Comparison of ENCODE assay signal across 8 cellular contexts in the genomic region with DNA sequence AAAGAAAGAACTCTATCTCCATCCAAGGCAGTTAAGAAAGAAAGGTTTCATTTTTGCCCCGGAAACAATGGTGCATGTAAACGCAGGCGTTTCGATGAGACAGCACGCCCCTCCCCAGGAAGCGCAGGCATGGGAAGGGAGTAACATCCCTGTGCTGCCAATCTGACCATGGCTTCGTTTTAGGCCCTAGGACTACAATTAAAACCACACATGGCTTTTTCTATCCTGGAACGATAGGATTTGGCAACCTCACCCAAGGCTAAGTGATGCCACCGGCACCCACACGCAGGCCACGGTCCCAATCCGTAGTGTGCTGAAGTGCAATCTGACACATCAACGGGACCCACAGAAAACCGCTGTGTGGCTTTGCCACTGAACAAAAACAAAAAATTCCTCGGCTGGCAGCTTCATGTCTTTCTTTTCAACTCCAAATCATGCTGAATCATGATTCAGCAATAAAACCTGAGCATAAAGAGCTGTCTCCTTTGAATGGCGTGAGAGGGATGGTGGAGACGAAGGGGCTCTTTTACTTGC. TPM values are rescaled to one million over a fixed set of nuclear protein-coding genes. Genes with fewer than 3 reads are reported as not detected.
DNase-seq lines count a peak whose midpoint lies in the region; ATAC-seq and TF ChIP-seq lines count a peak whose summit lies in the region.

No MANE protein-coding gene starts in this region.

- no peak overlapping the region for H2AFZ ChIP-seq in ACC112 (ENCODE audit: low read length, unreplicated experiment)
- no peak overlapping the region for H2AFZ ChIP-seq in OCI-LY7 (ENCODE audit: low read length)

- no peaks in the 10 kb centered on the region; the same call in 1 of the 2 replicates for H4K20me1 ChIP-seq in OCI-LY7 (ENCODE audit: insufficient read depth, low read length)

- no peaks in the 10 kb centered on the region for H3K27me3 ChIP-seq in ACC112 (ENCODE audit: insufficient read depth, low read length)

- POLR2A ChIA-PET in OCI-LY7 (lab: Charles Lee), result no interaction called here

- no peaks in the 10 kb centered on the region for H3K9me3 ChIP-seq in OCI-LY7 (ENCODE audit: low read length)

- peaks cover 78% of the 10 kb centered on the region for H3K79me2 ChIP-seq in ACC112 (ENCODE audit: control insufficient read depth, insufficient read depth, low read length, unreplicated experiment)
- peaks cover 93% of the 10 kb centered on the region for H3K79me2 ChIP-seq in OCI-LY7 (ENCODE audit: insufficient read depth, low read depth, low read length)

- no peaks in the 10 kb centered on the region for H3K27me3 Mint-ChIP-seq in naive B cell

- no peaks in the 10 kb centered on the region for H3K9me3 Mint-ChIP-seq in naive B cell

- no peak for ATAC-seq in naive B cell (ENCODE audit: low read depth in 2 of 2)
- no peak for ATAC-seq in GM18511 (IDR thresholded peaks at IDR 0.05; ENCODE audit: unreplicated experiment)

- CTCF ChIA-PET in OCI-LY7 (lab: Charles Lee; ENCODE audit: unreplicated experiment), result no interaction called here

- H3K27ac Mint-ChIP-seq in naive B cell, result peak overlapping the region in 4 of 6 donors; percentile 13 to 85 (median 58)

- H3K4me3 Mint-ChIP-seq in naive B cell, result peak overlapping the region in 6 of 8 donors; percentile 11 to 79 (median 26)

- TF ChIP-seq CTCF in OCI-LY7 (conservative IDR thresholded peaks at IDR 0.05; ENCODE audit: low read length), result no peak

- H3K36me3 Mint-ChIP-seq in naive B cell, result peaks cover 0 to 6% of the 10 kb centered on the region in 2 donors

- BruUV-seq in OCI-LY7 (replicated peaks; lab: Mats Ljungman, UMichigan), result no TSS peak

- H3K9me2 ChIP-seq in OCI-LY7 (ENCODE audit: insufficient read depth, low read length), result no peaks in the 10 kb centered on the region

- DNase-seq in OCI-LY7 (ENCODE audit: low spot score), result no peak
- peak; percentile 68 for DNase-seq in astrocyte of the hippocampus (ENCODE audit: low read depth, low spot score)
- no peak for DNase-seq in naive B cell
- DNase-seq in NCI-H446 (lab: John Stamatoyannopoulos, UW), result no peak
- DNase-seq in NCI-H2227 (lab: John Stamatoyannopoulos, UW; ENCODE audit: unreplicated experiment), result no peak
- no peak for DNase-seq in HK-2 (ENCODE audit: unreplicated experiment)

- H3K36me3 ChIP-seq in ACC112 (ENCODE audit: insufficient read depth, low read length), result no peaks in the 10 kb centered on the region
- peaks cover 39% of the 10 kb centered on the region; the same call in 1 of the 2 replicates for H3K36me3 ChIP-seq in OCI-LY7 (ENCODE audit: insufficient read depth, low read length)

- H3K4me1 Mint-ChIP-seq in naive B cell, result peaks cover 53 to 83% (median 74%) of the 10 kb centered on the region in 3 donors

- peak overlapping the region; percentile 9; the same call in 1 of the 2 replicates for H3K27ac ChIP-seq in ACC112 (ENCODE audit: low read depth, low read length)
- H3K27ac ChIP-seq in OCI-LY7 (ENCODE audit: low read depth, low read length, poor library complexity, severe bottlenecking), result peak overlapping the region; percentile 96

- intact Hi-C loops in OCI-LY7 (cut with micrococcal nuclease; ENCODE audit: unreplicated experiment), result loop anchor here (5.0 kb wide), 1 partner anchor 51 kb away; the partner anchor contains the start of genes NDUFA11 and VMAC

- peak overlapping the region; percentile 80 for H3K4me2 ChIP-seq in OCI-LY7 (ENCODE audit: low read length)

- H3K4me3 ChIP-seq in ACC112 (ENCODE audit: low read depth, low read length) (no peak overlapping the region), OCI-LY7 (ENCODE audit: low read depth, low read length, poor library complexity, severe bottlenecking) (no peak overlapping the region)

- H3K4me1 ChIP-seq in ACC112 (ENCODE audit: control insufficient read depth, insufficient read depth, low read length, unreplicated experiment) (peaks cover 20% of the 10 kb centered on the region), OCI-LY7 (ENCODE audit: insufficient read depth, low read length, poor library complexity, severe bottlenecking) (peaks cover 81% of the 10 kb centered on the region)

RNA-seq across cellular contexts. Expression of gene RANBP3, which starts 24.2 kb away (rescaled TPM):
- 63.7 and 74.3 TPM in 2 replicates for total RNA-seq in OCI-LY7 (2014; rRNA removed; shearing (Covaris generic))
- 90.2 and 99.9 TPM in 2 replicates for total RNA-seq in OCI-LY7 (2022)
- 10 to 100 TPM in 1 of 6 donors, 1 to 10 TPM in 5; 2.8 to 10.7 (median 7.4) TPM for polyA plus RNA-seq in naive B cell (ENCODE audit: low read depth in 6 of 6)

RNA-seq across cellular contexts. Expression of gene CAPS, which starts 39.7 kb away (rescaled TPM):
- total RNA-seq in OCI-LY7 (2014; rRNA removed; shearing (Covaris generic)), result 5.6 and 8.1 TPM in 2 replicates
- total RNA-seq in OCI-LY7 (2022), result 11.0 and 12.9 TPM in 2 replicates
- 1 to 10 TPM in 5 of 6 donors, not detected in 1; 1.1 to 4.4 (median 2.0) TPM for polyA plus RNA-seq in naive B cell (ENCODE audit: low read depth in 6 of 6)

RNA-seq across cellular contexts. Expression of gene VMAC, which starts 49.1 kb away (rescaled TPM):
- total RNA-seq in OCI-LY7 (2014; rRNA removed; shearing (Covaris generic)), result 6.6 and 6.8 TPM in 2 replicates
- 6.0 and 7.9 TPM in 2 replicates for total RNA-seq in OCI-LY7 (2022)
- 1 to 10 TPM; 5.1 to 6.8 (median 5.9) TPM for polyA plus RNA-seq in naive B cell (ENCODE audit: low read depth in 6 of 6)

RNA-seq across cellular contexts. Expression of gene NDUFA11, which starts 50.2 kb away (rescaled TPM):
- total RNA-seq in OCI-LY7 (2014; rRNA removed; shearing (Covaris generic)), result 217 and 293 TPM in 2 replicates
- 248 and 280 TPM in 2 replicates for total RNA-seq in OCI-LY7 (2022)
- 100 to 1,000 TPM; 288 to 317 (median 302) TPM for polyA plus RNA-seq in naive B cell (ENCODE audit: low read depth in 6 of 6)
